In genomic region chr20:3202965-3203314, GRCh38 we compare ENCODE assay signal across 1 cellular context.
TF ChIP-seq lines count a peak whose summit lies in the region.

No MANE protein-coding gene starts in this region.

TF ChIP-seq in HepG2, 621 proteins besides CTCF, POLR2A, EP300 and RAD21 (continues in another document):
- TF ChIP-seq ZNF564 (CRISPR knock-in tag; IDR thresholded peaks at IDR 0.05) (no peak), ONECUT2 (CRISPR knock-in tag; IDR thresholded peaks at IDR 0.05) (no peak), USF2 (IDR thresholded peaks at IDR 0.05; ENCODE audit: low read depth, low read length) (no peak), USF2 (CRISPR knock-in tag; IDR thresholded peaks at IDR 0.05; ENCODE audit: borderline replicate concordance) (no peak), MTF1 (CRISPR knock-in tag; IDR thresholded peaks at IDR 0.05) (no peak), NCOA2 (CRISPR knock-in tag; IDR thresholded peaks at IDR 0.05) (no peak), JARID2 (CRISPR knock-in tag; IDR thresholded peaks at IDR 0.05; ENCODE audit: insufficient replicate concordance) (no peak), CEBPZ (IDR thresholded peaks at IDR 0.05; ENCODE audit: low read length) (no peak), ZNF562 (CRISPR knock-in tag; IDR thresholded peaks at IDR 0.05; ENCODE audit: borderline replicate concordance) (no peak), ZFP36L1 (CRISPR knock-in tag; IDR thresholded peaks at IDR 0.05) (no peak), RXRB (CRISPR knock-in tag; IDR thresholded peaks at IDR 0.05; ENCODE audit: borderline replicate concordance) (no peak), SRSF9 (IDR thresholded peaks at IDR 0.05; ENCODE audit: borderline replicate concordance, insufficient read depth, low read depth, low read length, poor library complexity, severe bottlenecking) (no peak), ZNF7 (CRISPR knock-in tag; IDR thresholded peaks at IDR 0.05) (no peak), ZNF276 (CRISPR knock-in tag; IDR thresholded peaks at IDR 0.05; ENCODE audit: low read depth) (no peak), RNF2 (conservative IDR thresholded peaks at IDR 0.05; ENCODE audit: low read depth) (peak; percentile 71; the same call in 1 of the 2 replicates), NFIC (IDR thresholded peaks at IDR 0.05; ENCODE audit: low read length) (no peak), CCDC6 (CRISPR knock-in tag; IDR thresholded peaks at IDR 0.05) (no peak), ZNF737 (CRISPR knock-in tag; IDR thresholded peaks at IDR 0.05; ENCODE audit: borderline replicate concordance) (no peak), TBL1XR1 (IDR thresholded peaks at IDR 0.05; ENCODE audit: borderline replicate concordance, low read length, partially characterized antibody) (no peak), ZBTB7B (CRISPR knock-in tag; IDR thresholded peaks at IDR 0.05) (no peak), YEATS2 (CRISPR knock-in tag; IDR thresholded peaks at IDR 0.05; ENCODE audit: borderline replicate concordance) (no peak), ZBTB8A (CRISPR knock-in tag; IDR thresholded peaks at IDR 0.05; ENCODE audit: borderline replicate concordance, low read depth) (no peak), GABPA (IDR thresholded peaks at IDR 0.05; ENCODE audit: low read depth, low read length) (no peak), GABPA (CRISPR knock-in tag; IDR thresholded peaks at IDR 0.05; ENCODE audit: low read depth) (no peak), ZNF703 (CRISPR knock-in tag; IDR thresholded peaks at IDR 0.05; ENCODE audit: borderline replicate concordance) (no peak), NFATC3 (CRISPR knock-in tag; IDR thresholded peaks at IDR 0.05) (no peak), SRSF4 (IDR thresholded peaks at IDR 0.05; ENCODE audit: low read depth, low read length, poor library complexity, severe bottlenecking) (no peak)
- TF ChIP-seq, protein P1, sequence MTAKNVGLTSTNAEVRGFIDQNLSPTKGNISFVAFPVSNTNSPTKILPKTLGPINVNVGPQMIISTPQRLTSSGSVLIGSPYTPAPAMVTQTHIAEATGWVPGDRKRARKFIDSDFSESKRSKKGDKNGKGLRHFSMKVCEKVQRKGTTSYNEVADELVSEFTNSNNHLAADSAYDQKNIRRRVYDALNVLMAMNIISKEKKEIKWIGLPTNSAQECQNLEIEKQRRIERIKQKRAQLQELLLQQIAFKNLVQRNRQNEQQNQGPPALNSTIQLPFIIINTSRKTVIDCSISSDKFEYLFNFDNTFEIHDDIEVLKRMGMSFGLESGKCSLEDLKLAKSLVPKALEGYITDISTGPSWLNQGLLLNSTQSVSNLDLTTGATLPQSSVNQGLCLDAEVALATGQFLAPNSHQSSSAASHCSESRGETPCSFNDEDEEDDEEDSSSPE (CRISPR knock-in tag; IDR thresholded peaks at IDR 0.05) = no peak
- TF ChIP-seq, protein P2, sequence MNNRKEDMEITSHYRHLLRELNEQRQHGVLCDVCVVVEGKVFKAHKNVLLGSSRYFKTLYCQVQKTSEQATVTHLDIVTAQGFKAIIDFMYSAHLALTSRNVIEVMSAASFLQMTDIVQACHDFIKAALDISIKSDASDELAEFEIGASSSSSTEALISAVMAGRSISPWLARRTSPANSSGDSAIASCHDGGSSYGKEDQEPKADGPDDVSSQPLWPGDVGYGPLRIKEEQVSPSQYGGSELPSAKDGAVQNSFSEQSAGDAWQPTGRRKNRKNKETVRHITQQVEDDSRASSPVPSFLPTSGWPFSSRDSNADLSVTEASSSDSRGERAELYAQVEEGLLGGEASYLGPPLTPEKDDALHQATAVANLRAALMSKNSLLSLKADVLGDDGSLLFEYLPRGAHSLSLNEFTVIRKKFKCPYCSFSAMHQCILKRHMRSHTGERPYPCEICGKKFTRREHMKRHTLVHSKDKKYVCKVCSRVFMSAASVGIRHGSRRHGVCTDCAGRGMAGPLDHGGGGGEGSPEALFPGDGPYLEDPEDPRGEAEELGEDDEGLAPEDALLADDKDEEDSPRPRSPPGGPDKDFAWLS (CRISPR knock-in tag; IDR thresholded peaks at IDR 0.05; ENCODE audit: borderline replicate concordance) = no peak
- TF ChIP-seq, protein P3, sequence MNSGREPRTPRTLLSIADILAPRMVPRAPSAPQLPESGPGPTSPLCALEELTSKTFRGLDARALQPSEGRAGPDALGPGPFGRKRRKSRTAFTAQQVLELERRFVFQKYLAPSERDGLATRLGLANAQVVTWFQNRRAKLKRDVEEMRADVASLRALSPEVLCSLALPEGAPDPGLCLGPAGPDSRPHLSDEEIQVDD (CRISPR knock-in tag; IDR thresholded peaks at IDR 0.05; ENCODE audit: borderline replicate concordance) = peak; percentile 21; the same call in 1 of the 2 replicates
- TF ChIP-seq, protein P4, sequence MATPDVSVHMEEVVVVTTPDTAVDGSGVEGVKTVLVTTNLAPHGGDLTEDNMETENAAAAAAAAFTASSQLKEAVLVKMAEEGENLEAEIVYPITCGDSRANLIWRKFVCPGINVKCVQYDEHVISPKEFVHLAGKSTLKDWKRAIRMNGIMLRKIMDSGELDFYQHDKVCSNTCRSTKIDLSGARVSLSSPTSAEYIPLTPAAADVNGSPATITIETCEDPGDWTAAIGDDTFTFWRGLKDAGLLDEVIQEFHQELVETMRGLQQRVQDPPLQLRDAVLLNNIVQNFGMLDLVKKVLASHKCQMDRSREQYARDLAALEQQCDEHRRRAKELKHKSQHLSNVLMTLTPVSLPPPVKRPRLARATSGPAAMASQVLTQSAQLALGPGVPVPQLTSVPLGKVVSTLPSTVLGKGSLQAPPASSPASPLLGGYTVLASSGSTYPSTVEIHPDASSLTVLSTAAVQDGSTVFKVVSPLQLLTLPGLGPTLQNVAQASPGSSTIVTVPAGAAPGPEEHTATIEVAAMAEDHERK (CRISPR knock-in tag; IDR thresholded peaks at IDR 0.05; ENCODE audit: low read depth) = no peak
- TF ChIP-seq, protein P5, sequence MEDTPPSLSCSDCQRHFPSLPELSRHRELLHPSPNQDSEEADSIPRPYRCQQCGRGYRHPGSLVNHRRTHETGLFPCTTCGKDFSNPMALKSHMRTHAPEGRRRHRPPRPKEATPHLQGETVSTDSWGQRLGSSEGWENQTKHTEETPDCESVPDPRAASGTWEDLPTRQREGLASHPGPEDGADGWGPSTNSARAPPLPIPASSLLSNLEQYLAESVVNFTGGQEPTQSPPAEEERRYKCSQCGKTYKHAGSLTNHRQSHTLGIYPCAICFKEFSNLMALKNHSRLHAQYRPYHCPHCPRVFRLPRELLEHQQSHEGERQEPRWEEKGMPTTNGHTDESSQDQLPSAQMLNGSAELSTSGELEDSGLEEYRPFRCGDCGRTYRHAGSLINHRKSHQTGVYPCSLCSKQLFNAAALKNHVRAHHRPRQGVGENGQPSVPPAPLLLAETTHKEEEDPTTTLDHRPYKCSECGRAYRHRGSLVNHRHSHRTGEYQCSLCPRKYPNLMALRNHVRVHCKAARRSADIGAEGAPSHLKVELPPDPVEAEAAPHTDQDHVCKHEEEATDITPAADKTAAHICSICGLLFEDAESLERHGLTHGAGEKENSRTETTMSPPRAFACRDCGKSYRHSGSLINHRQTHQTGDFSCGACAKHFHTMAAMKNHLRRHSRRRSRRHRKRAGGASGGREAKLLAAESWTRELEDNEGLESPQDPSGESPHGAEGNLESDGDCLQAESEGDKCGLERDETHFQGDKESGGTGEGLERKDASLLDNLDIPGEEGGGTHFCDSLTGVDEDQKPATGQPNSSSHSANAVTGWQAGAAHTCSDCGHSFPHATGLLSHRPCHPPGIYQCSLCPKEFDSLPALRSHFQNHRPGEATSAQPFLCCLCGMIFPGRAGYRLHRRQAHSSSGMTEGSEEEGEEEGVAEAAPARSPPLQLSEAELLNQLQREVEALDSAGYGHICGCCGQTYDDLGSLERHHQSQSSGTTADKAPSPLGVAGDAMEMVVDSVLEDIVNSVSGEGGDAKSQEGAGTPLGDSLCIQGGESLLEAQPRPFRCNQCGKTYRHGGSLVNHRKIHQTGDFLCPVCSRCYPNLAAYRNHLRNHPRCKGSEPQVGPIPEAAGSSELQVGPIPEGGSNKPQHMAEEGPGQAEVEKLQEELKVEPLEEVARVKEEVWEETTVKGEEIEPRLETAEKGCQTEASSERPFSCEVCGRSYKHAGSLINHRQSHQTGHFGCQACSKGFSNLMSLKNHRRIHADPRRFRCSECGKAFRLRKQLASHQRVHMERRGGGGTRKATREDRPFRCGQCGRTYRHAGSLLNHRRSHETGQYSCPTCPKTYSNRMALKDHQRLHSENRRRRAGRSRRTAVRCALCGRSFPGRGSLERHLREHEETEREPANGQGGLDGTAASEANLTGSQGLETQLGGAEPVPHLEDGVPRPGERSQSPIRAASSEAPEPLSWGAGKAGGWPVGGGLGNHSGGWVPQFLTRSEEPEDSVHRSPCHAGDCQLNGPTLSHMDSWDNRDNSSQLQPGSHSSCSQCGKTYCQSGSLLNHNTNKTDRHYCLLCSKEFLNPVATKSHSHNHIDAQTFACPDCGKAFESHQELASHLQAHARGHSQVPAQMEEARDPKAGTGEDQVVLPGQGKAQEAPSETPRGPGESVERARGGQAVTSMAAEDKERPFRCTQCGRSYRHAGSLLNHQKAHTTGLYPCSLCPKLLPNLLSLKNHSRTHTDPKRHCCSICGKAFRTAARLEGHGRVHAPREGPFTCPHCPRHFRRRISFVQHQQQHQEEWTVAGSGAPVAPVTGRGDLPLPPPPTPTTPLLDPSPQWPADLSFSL (CRISPR knock-in tag; IDR thresholded peaks at IDR 0.05) = no peak
- TF ChIP-seq, protein P6, sequence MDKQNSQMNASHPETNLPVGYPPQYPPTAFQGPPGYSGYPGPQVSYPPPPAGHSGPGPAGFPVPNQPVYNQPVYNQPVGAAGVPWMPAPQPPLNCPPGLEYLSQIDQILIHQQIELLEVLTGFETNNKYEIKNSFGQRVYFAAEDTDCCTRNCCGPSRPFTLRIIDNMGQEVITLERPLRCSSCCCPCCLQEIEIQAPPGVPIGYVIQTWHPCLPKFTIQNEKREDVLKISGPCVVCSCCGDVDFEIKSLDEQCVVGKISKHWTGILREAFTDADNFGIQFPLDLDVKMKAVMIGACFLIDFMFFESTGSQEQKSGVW (CRISPR knock-in tag; IDR thresholded peaks at IDR 0.05; ENCODE audit: borderline replicate concordance) = no peak
- TF ChIP-seq, protein P7, sequence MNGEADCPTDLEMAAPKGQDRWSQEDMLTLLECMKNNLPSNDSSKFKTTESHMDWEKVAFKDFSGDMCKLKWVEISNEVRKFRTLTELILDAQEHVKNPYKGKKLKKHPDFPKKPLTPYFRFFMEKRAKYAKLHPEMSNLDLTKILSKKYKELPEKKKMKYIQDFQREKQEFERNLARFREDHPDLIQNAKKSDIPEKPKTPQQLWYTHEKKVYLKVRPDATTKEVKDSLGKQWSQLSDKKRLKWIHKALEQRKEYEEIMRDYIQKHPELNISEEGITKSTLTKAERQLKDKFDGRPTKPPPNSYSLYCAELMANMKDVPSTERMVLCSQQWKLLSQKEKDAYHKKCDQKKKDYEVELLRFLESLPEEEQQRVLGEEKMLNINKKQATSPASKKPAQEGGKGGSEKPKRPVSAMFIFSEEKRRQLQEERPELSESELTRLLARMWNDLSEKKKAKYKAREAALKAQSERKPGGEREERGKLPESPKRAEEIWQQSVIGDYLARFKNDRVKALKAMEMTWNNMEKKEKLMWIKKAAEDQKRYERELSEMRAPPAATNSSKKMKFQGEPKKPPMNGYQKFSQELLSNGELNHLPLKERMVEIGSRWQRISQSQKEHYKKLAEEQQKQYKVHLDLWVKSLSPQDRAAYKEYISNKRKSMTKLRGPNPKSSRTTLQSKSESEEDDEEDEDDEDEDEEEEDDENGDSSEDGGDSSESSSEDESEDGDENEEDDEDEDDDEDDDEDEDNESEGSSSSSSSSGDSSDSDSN (CRISPR knock-in tag; IDR thresholded peaks at IDR 0.05) = no peak
